ENCODE assay signal across 8 cellular contexts in the genomic region with DNA sequence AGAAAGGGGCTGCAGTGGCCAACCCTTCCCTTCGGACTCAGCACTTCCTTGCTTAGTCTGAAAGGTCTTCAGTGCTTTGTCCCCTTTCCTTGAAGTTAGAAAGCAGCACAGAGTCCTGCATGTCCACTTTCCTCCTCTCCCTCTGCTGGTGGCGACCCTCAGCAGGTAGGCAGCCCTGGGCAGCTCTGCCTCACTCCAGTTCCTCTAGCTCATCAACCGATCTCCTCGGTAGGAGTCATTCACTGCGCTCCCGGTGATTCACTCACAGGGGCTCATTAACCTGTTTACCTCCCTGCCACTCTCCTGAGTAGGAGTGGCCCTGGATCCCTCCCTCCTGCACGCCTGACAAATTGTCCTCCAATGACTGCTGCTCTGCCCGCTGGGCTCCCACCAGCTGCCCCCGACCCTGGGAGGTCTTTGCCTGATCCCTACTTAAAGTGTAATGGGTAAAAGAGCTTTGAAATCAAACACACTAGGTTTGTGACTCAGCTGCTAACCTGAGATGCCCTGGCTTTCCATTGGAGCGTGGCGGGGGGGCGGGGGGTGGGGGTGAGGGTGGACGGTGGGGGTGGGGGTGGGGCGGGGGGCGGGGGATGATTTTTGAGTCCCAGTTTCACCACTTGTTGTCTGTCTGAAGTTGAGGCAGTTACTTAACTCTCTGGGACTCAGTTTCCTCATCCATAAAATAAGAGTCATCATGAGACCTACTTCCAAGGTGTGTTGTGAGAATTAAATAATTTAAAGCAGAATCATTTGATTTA. TPM values are rescaled to one million over a fixed set of nuclear protein-coding genes. Genes with fewer than 3 reads are reported as not detected.
DNase-seq lines count a peak whose midpoint lies in the region; ATAC-seq and TF ChIP-seq lines count a peak whose summit lies in the region.

No MANE protein-coding gene starts in this region.

- TF ChIP-seq CTCF in mammary epithelial cell (conservative IDR thresholded peaks at IDR 0.05 in 1 of 2, IDR thresholded peaks at IDR 0.05 in 1 of 2; ENCODE audit: extremely low read depth in 1 of 2, insufficient read depth in 1 of 2, low read depth in 1 of 2, low read length in 2 of 2), result peak; percentile 15 to 28
- TF ChIP-seq CTCF in mucosa of descending colon (IDR thresholded peaks at IDR 0.05), result no peak
- TF ChIP-seq CTCF in lower leg skin (IDR thresholded peaks at IDR 0.05), result no peak

- peaks cover 96% of the 10 kb centered on the region for H3K79me2 ChIP-seq in mammary epithelial cell (ENCODE audit: insufficient read depth, low read length)

- 11% methylated on average over 13 of the region's 15 CpGs for WGBS in mammary epithelial cell (ENCODE audit: low coverage, missing lambda C conversion rate)
- 50 to 53% methylated on average over 14 to 15 of the region's 15 CpGs for WGBS in lower leg skin, 2 donors

- in situ Hi-C loops in mammary epithelial cell (cut with MboI; ENCODE audit: low sequenced_read_pairs in 2 of 2), result loop anchor here in 1 of 2 donors (5.0 kb wide), 1 partner anchor 34 kb away; no protein-coding TSS in a partner anchor

- no peaks in the 10 kb centered on the region for H3K27me3 ChIP-seq in mammary epithelial cell (ENCODE audit: insufficient read depth, low read length)

- peak; percentile 60 for ATAC-seq in mucosa of descending colon
- ATAC-seq in GM19328 (IDR thresholded peaks at IDR 0.05; ENCODE audit: unreplicated experiment), result no peak
- no peak for ATAC-seq in GM18517 (IDR thresholded peaks at IDR 0.05; ENCODE audit: unreplicated experiment)

- peak overlapping the region; percentile 92 for H3K27ac ChIP-seq in mammary epithelial cell (ENCODE audit: insufficient read depth, low read depth, low read length)

- CTCF ChIA-PET in mammary epithelial cell (lab: Charles Lee; ENCODE audit: low non-redundant PET), result interaction anchor here (0.7 kb wide), 2 partner anchors 36 to 58 kb away, joined by 3 read pairs; no protein-coding TSS in a partner anchor

- intact Hi-C loops in mammary epithelial cell (cut with micrococcal nuclease) (loop anchor here (10.0 kb wide), 1 partner anchor 156 kb away; no protein-coding TSS in a partner anchor), mucosa of descending colon (cut with DNase I, micrococcal nuclease) (no loop called here), lower leg skin (cut with DNase I; ENCODE audit: low total_unique reads) (no loop called here)

- H4K20me1 ChIP-seq in mammary epithelial cell (ENCODE audit: insufficient read depth, low read length), result peaks cover 13% of the 10 kb centered on the region

- H3K9ac ChIP-seq in mammary epithelial cell (ENCODE audit: insufficient read depth, low read length), result peak overlapping the region; percentile 54

- no peak for TF ChIP-seq POLR2A in lower leg skin (IDR thresholded peaks at IDR 0.05)

- H3K36me3 ChIP-seq in mammary epithelial cell (ENCODE audit: insufficient read depth, low read length) (peaks cover 3% of the 10 kb centered on the region), mucosa of descending colon (ENCODE audit: low read depth) (no peaks in the 10 kb centered on the region)

- H3K4me1 ChIP-seq in mammary epithelial cell (ENCODE audit: insufficient read depth, low read length), result peaks cover 34% of the 10 kb centered on the region
- peaks cover 49% of the 10 kb centered on the region for H3K4me1 ChIP-seq in mucosa of descending colon (ENCODE audit: low read depth)

- no TSS peak for BruUV-seq in mammary epithelial cell (replicated peaks; lab: Mats Ljungman, UMichigan)

- peak overlapping the region; percentile 8 to 90 (median 24) for H3K4me3 ChIP-seq in mammary epithelial cell (replicated peaks in 1 of 3; ENCODE audit: insufficient read depth in 1 of 3, low read depth in 2 of 3, low read length in 3 of 3)
- H3K4me3 ChIP-seq in mucosa of descending colon, result no peak overlapping the region
- H3K4me3 ChIP-seq in lower leg skin (ENCODE audit: low read depth, poor library complexity, severe bottlenecking), result no peak overlapping the region

- dilution Hi-C loops in mammary epithelial cell (cut with HindIII; ENCODE audit: low sequenced_read_pairs), result no loop called here

- H3K9me3 ChIP-seq in mammary epithelial cell (replicated peaks; ENCODE audit: insufficient read depth, low read length) (no peaks in the 10 kb centered on the region), mucosa of descending colon (no peaks in the 10 kb centered on the region)

- peak; percentile 32 for DNase-seq in GM04504 (ENCODE audit: low read depth)
- DNase-seq in NCI-H2196 (lab: John Stamatoyannopoulos, UW; ENCODE audit: unreplicated experiment), result peak; percentile 75
- DNase-seq in mammary epithelial cell, result peak; percentile 95
- DNase-seq in mucosa of descending colon, result peak; percentile 78 to 85 (median 80)
- DNase-seq in lower leg skin (ENCODE audit: low spot score in 2 of 2), result no peak
- DNase-seq in C1 segment of cervical spinal cord (lab: John Stamatoyannopoulos, UW), result no peak

- H2AFZ ChIP-seq in mammary epithelial cell (ENCODE audit: low read depth, low read length), result no peak overlapping the region

- H3K4me2 ChIP-seq in mammary epithelial cell (ENCODE audit: insufficient read depth, low read depth, low read length), result peak overlapping the region; percentile 91

RNA-seq across cellular contexts. Expression of gene SCNN1A, which starts 4.2 kb away (rescaled TPM):
- 100 to 1,000 TPM; 171 to 202 TPM for total RNA-seq in mammary epithelial cell
- 174 TPM for polyA plus RNA-seq in mammary epithelial cell
- 383 TPM for polyA minus RNA-seq in mammary epithelial cell
- total RNA-seq in mucosa of descending colon, result 100 to 1,000 TPM; 130 to 402 (median 386) TPM
- 100 to 1,000 TPM in 3 of 4 donors, 10 to 100 TPM in 1; 74.6 to 139 (median 119) TPM for total RNA-seq in lower leg skin

RNA-seq across cellular contexts. Expression of gene LTBR, which starts 12.8 kb away (rescaled TPM):
- total RNA-seq in mammary epithelial cell, result 100 to 1,000 TPM; 134 to 149 TPM
- polyA plus RNA-seq in mammary epithelial cell, result 119 TPM
- 89.5 TPM for polyA minus RNA-seq in mammary epithelial cell
- 100 to 1,000 TPM; 114 to 142 (median 135) TPM for total RNA-seq in mucosa of descending colon
- total RNA-seq in lower leg skin, result 100 to 1,000 TPM; 174 to 298 (median 196) TPM

RNA-seq across cellular contexts. Expression of gene TNFRSF1A, which starts 29.3 kb away (rescaled TPM):
- 100 to 1,000 TPM; 107 to 195 TPM for total RNA-seq in mammary epithelial cell
- polyA plus RNA-seq in mammary epithelial cell, result 87.6 TPM
- 191 TPM for polyA minus RNA-seq in mammary epithelial cell
- total RNA-seq in mucosa of descending colon, result 100 to 1,000 TPM; 166 to 237 (median 211) TPM
- total RNA-seq in lower leg skin, result 100 to 1,000 TPM; 104 to 252 (median 186) TPM

Comparison
In these comparisons a context has a peak if more than half of its experiments do, and no peak if none do; other contexts are left out.
1. DNase-seq: peak in GM04504 (single experiment), NCI-H2196 (single experiment), mammary epithelial cell (single experiment) and mucosa of descending colon (3 of 3); none in lower leg skin (0 of 2) and C1 segment of cervical spinal cord (0 of 14).
2. H3K4me3 ChIP-seq: peak in mammary epithelial cell (3 of 3); none in mucosa of descending colon (single experiment) and lower leg skin (single experiment).
3. CTCF ChIP-seq: peak in mammary epithelial cell (2 of 2); none in mucosa of descending colon (single experiment) and lower leg skin (0 of 3).